ENCODE assay signal across 9 cellular contexts in the genomic region with DNA sequence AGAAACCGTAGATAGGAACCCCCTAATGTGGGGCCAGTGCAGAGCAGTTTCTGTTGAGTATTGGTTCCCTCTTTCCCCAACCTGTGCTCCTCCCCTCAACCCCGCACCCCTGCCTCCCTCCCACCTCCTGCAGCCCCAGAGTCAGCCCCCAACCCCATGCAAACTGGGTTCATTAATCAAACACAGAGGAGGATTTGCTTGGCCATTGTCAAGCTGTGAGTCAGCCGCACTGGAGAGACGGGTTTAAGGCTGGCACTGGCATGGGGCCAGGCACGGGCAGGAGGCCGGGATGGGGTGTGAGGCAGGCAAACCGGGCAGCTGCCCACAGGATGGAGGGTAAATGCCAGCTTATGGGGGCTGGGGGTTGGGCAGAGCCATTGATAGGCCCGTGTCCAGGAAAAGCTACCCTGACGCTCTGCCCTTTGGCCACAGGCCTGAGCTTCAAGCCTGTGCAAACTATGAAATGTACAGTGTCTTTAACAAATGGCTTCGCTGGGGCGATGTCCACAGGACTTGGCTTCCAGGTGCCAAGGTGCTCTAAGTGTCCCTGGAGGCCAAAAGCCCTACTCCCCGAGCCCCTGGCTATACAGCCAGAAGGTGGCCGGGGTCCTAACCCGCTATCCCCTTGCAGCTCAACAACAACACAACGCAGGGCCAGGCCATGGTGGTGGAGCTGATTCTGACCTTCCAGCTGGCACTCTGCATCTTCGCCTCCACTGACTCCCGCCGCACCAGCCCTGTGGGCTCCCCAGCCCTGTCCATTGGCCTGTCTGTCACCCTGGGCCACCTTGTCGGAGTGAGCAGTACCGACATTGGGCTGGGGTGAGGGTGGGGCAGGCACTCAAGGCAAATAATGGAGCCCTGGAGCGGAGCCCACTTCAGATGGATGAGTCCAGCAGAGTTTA. TPM values are rescaled to one million over a fixed set of nuclear protein-coding genes. Genes with fewer than 3 reads are reported as not detected.
DNase-seq lines count a peak whose midpoint lies in the region; ATAC-seq and TF ChIP-seq lines count a peak whose summit lies in the region.
"Had no signal": no experiment of that assay in that cellular context is flagged by ENCODE, and none has a peak within 500 bp of the region (broad histone marks: within the 10 kb centered on the region; RNA-seq: fewer than 3 reads in every experiment).

No MANE protein-coding gene starts in this region.

- H3K27ac Mint-ChIP-seq in memory B cell: no peak overlapping the region
- H3K27ac Mint-ChIP-seq in activated naive CD4-positive, alpha-beta T cell treated with anti-CD3 and anti-CD28 coated beads for 36 hours: no peak overlapping the region

- TF ChIP-seq POLR2A in breast epithelium (IDR thresholded peaks at IDR 0.05): no peak

- no peak for TF ChIP-seq CTCF in AG10803 (conservative IDR thresholded peaks at IDR 0.05; ENCODE audit: low read length)
- TF ChIP-seq CTCF in breast epithelium (IDR thresholded peaks at IDR 0.05): no peak
- TF ChIP-seq CTCF in GM13976 (IDR thresholded peaks at IDR 0.05; ENCODE audit: borderline replicate concordance, control extremely low read depth, extremely low read depth, insufficient read depth, missing control alignments): no peak

- H3K36me3 Mint-ChIP-seq in memory B cell: no peaks in the 10 kb centered on the region
- H3K36me3 Mint-ChIP-seq in activated naive CD4-positive, alpha-beta T cell treated with anti-CD3 and anti-CD28 coated beads for 36 hours (ENCODE audit: low read depth): no peaks in the 10 kb centered on the region

- intact Hi-C loops in breast epithelium (cut with DNase I; ENCODE audit: low total_unique reads): loop anchor here (10.0 kb wide), 1 partner anchor 188 kb away; no protein-coding TSS in a partner anchor
- intact Hi-C loops in activated naive CD4-positive, alpha-beta T cell treated with anti-CD3 and anti-CD28 coated beads for 36 hours (cut with micrococcal nuclease): no loop called here

- peaks cover 29% of the 10 kb centered on the region for H3K27me3 Mint-ChIP-seq in memory B cell
- peaks cover 52% of the 10 kb centered on the region for H3K27me3 Mint-ChIP-seq in activated naive CD4-positive, alpha-beta T cell treated with anti-CD3 and anti-CD28 coated beads for 36 hours (ENCODE audit: low read depth)

- H3K4me3 Mint-ChIP-seq in memory B cell: peak overlapping the region; percentile 28
- no peak overlapping the region for H3K4me3 Mint-ChIP-seq in activated naive CD4-positive, alpha-beta T cell treated with anti-CD3 and anti-CD28 coated beads for 36 hours

- peak overlapping the region; percentile 15 to 64 for H3K27ac ChIP-seq in breast epithelium

- peaks cover 12% of the 10 kb centered on the region for H3K4me1 Mint-ChIP-seq in memory B cell
- H3K4me1 Mint-ChIP-seq in activated naive CD4-positive, alpha-beta T cell treated with anti-CD3 and anti-CD28 coated beads for 36 hours (ENCODE audit: low read depth): peaks cover 7% of the 10 kb centered on the region

- in situ Hi-C loops in GM13976 (cut with MboI; ENCODE audit: low sequenced_read_pairs, unreplicated experiment): no loop called here

- ATAC-seq in memory B cell (ENCODE audit: low read depth) (no peak), HG03378 (IDR thresholded peaks at IDR 0.05; ENCODE audit: unreplicated experiment) (no peak)

- H3K9me3 Mint-ChIP-seq in memory B cell: no peaks in the 10 kb centered on the region
- no peaks in the 10 kb centered on the region for H3K9me3 Mint-ChIP-seq in activated naive CD4-positive, alpha-beta T cell treated with anti-CD3 and anti-CD28 coated beads for 36 hours
- H3K9me3 Mint-ChIP-seq: CD4-positive, alpha-beta memory T cell had no signal

- H3K4me1 ChIP-seq in breast epithelium: peaks cover 4 to 8% of the 10 kb centered on the region in 2 donors

- CTCF ChIA-PET in activated naive CD4-positive, alpha-beta T cell treated with anti-CD3 and anti-CD28 coated beads for 36 hours (lab: Charles Lee): interaction anchor here (0.7 to 1.7 kb wide), 4 partner anchors 93 to 213 kb away, joined by 3 to 10 read pairs (median 8); no protein-coding TSS in a partner anchor

- no peaks in the 10 kb centered on the region for H3K36me3 ChIP-seq in breast epithelium

- DNase-seq in AG10803 (ENCODE audit: low read depth): peak; percentile 5
- DNase-seq in LoVo (ENCODE audit: low spot score): peak; percentile 69
- peak; percentile 73 to 92 for DNase-seq in breast epithelium (ENCODE audit: low spot score in 2 of 2)
- no peak for DNase-seq in memory B cell (ENCODE audit: low spot score in 2 of 2)
- no peak for DNase-seq in activated naive CD4-positive, alpha-beta T cell treated with anti-CD3 and anti-CD28 coated beads for 36 hours
- DNase-seq in GM13976 (ENCODE audit: low spot score): no peak
- no peak for DNase-seq in CD1c-positive myeloid dendritic cell (ENCODE audit: extremely low spot score)
- DNase-seq: CD4-positive, alpha-beta memory T cell had no signal

- no peaks in the 10 kb centered on the region for H3K9me3 ChIP-seq in breast epithelium

- H3K4me3 ChIP-seq in AG10803 (ENCODE audit: low read length) (no peak overlapping the region), breast epithelium (no peak overlapping the region)

- peaks cover 0 to 3% of the 10 kb centered on the region in 2 donors for H3K27me3 ChIP-seq in breast epithelium

RNA-seq across cellular contexts. Expression of a gene that starts 1.4 kb away (rescaled TPM):
- 1 to 10 TPM in 2 of 3 donors, not detected in 1; 3.1 to 4.6 TPM for total RNA-seq in breast epithelium
- total RNA-seq in activated naive CD4-positive, alpha-beta T cell treated with anti-CD3 and anti-CD28 coated beads for 36 hours: not detected
- total RNA-seq: CD4-positive, alpha-beta memory T cell had no signal

RNA-seq across cellular contexts. Expression of a gene that starts 9.6 kb away (rescaled TPM):
- total RNA-seq in breast epithelium: under 1 TPM in 1 of 3 donors, not detected in 2; 0.16 TPM
- total RNA-seq in activated naive CD4-positive, alpha-beta T cell treated with anti-CD3 and anti-CD28 coated beads for 36 hours: not detected
- total RNA-seq: CD4-positive, alpha-beta memory T cell had no signal

RNA-seq across cellular contexts. Expression of a gene that starts 12.6 kb away (rescaled TPM):
- not detected for total RNA-seq in breast epithelium
- not detected for total RNA-seq in activated naive CD4-positive, alpha-beta T cell treated with anti-CD3 and anti-CD28 coated beads for 36 hours
- total RNA-seq: CD4-positive, alpha-beta memory T cell had no signal

RNA-seq across cellular contexts. Expression of a gene that starts 59.4 kb away (rescaled TPM):
- total RNA-seq in breast epithelium: 1 to 10 TPM in 2 of 3 donors, under 1 TPM in 1; 0.64 to 1.9 (median 1.3) TPM
- total RNA-seq in activated naive CD4-positive, alpha-beta T cell treated with anti-CD3 and anti-CD28 coated beads for 36 hours: under 1 TPM; 0.17 to 0.42 TPM

Comparison
In these comparisons a context has a peak if more than half of its experiments do, and no peak if none do; other contexts are left out.
1. DNase-seq: peak in AG10803 (single experiment), LoVo (single experiment) and breast epithelium (2 of 2); none in memory B cell (0 of 2), activated naive CD4-positive, alpha-beta T cell treated with anti-CD3 and anti-CD28 coated beads for 36 hours (single experiment), GM13976 (single experiment) and CD1c-positive myeloid dendritic cell (single experiment).